Comparison of ENCODE assay signal across 22 cellular contexts in the genomic region with DNA sequence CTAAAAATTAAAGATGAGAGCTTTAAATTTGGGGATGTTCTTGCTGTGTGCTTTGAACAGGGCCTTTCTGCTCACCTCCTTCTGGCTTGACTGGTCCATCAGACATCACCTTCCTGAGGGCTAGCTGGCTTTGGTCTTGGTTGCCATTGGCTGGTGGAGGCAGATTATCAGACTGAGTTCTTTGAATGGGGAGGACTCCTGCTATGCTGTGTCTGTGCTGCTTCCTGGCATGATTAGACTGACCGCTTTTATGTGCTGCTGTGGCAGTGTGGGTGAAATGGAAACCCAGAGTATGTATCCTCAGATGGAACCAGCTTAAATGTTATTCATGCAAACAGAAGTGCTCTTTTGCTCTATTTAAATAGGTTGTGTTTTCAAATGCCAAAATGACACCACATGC.
DNase-seq lines count a peak whose midpoint lies in the region; ATAC-seq, FAIRE-seq and TF ChIP-seq lines count a peak whose summit lies in the region.
"Had no signal": no experiment of that assay in that cellular context is flagged by ENCODE, and none has a peak within 500 bp of the region (broad histone marks: within the 10 kb centered on the region; RNA-seq: fewer than 3 reads in every experiment).

No MANE protein-coding gene starts in this region.

- H3K9me3 Mint-ChIP-seq in WTC11 = peaks cover 3% of the 10 kb centered on the region
- H3K9me3 Mint-ChIP-seq: CD4-positive, alpha-beta T cell had no signal

- peak; percentile 32 for FAIRE-seq in urothelium cell line (lab: Jason Lieb, UNC)
- FAIRE-seq: A204.1, D721Med, GM12878, H1 had no signal

- no peak overlapping the region for H3K4me3 Mint-ChIP-seq in WTC11
- H3K4me3 Mint-ChIP-seq: B cell; CD14-positive monocyte; CD4-positive, alpha-beta T cell; CD8-positive, alpha-beta memory T cell had no signal

- CTCF ChIA-PET in WTC11 (lab: Charles Lee) = interaction anchor here (2.2 kb wide), 1 partner anchor 10 kb away, joined by 11 read pairs; no protein-coding TSS in a partner anchor

- no peak for TF ChIP-seq POLR2A in erythroblast (IDR thresholded peaks at IDR 0.05; ENCODE audit: low read length)

- TF ChIP-seq CTCF in WTC11 (IDR thresholded peaks at IDR 0.05) = no peak

- peak; percentile 40 for DNase-seq in NCI-H69 (lab: John Stamatoyannopoulos, UW)
- DNase-seq in WTC11 (ENCODE audit: low spot score) = no peak
- peak; percentile 16 for DNase-seq in iPS-NIHi7 (ENCODE audit: extremely low spot score)
- DNase-seq in urothelium cell line (ENCODE audit: low spot score) = no peak
- DNase-seq in erythroblast (lab: John Stamatoyannopoulos, UW) = no peak
- DNase-seq: CD4-positive, alpha-beta T cell; CD8-positive, alpha-beta memory T cell; DMS 273 treated with DMSO at 0.1 percent for 48 hours; DMS79; EL; GDM1; GM23248; H7; HCEC 1CT had no signal

- no peaks in the 10 kb centered on the region for H3K27me3 Mint-ChIP-seq in WTC11 (ENCODE audit: low read depth)
- H3K27me3 Mint-ChIP-seq: B cell; CD4-positive, alpha-beta T cell had no signal

- H3K4me1 Mint-ChIP-seq in WTC11 = peaks cover 59% of the 10 kb centered on the region
- H3K4me1 Mint-ChIP-seq: B cell; CD14-positive monocyte; CD8-positive, alpha-beta memory T cell had no signal

- no peaks in the 10 kb centered on the region for H3K36me3 Mint-ChIP-seq in WTC11
- H3K36me3 Mint-ChIP-seq: CD14-positive monocyte; CD8-positive, alpha-beta memory T cell had no signal

- no peak overlapping the region; the same call in 1 of the 2 replicates for H3K27ac Mint-ChIP-seq in WTC11
- H3K27ac Mint-ChIP-seq: B cell; CD14-positive monocyte; CD4-positive, alpha-beta T cell; CD8-positive, alpha-beta memory T cell had no signal

- ATAC-seq in WTC11 = peak; percentile 72
- no peak for ATAC-seq in GM21529 (IDR thresholded peaks at IDR 0.05; ENCODE audit: unreplicated experiment)
- ATAC-seq in GM21717 (IDR thresholded peaks at IDR 0.05; ENCODE audit: unreplicated experiment) = no peak
- ATAC-seq: GM12878 had no signal

- POLR2A ChIA-PET in WTC11 (lab: Charles Lee) = no interaction called here

TF ChIP-seq in WTC11, 78 proteins besides CTCF, POLR2A, EP300 and RAD21:
- TF ChIP-seq, protein P1, sequence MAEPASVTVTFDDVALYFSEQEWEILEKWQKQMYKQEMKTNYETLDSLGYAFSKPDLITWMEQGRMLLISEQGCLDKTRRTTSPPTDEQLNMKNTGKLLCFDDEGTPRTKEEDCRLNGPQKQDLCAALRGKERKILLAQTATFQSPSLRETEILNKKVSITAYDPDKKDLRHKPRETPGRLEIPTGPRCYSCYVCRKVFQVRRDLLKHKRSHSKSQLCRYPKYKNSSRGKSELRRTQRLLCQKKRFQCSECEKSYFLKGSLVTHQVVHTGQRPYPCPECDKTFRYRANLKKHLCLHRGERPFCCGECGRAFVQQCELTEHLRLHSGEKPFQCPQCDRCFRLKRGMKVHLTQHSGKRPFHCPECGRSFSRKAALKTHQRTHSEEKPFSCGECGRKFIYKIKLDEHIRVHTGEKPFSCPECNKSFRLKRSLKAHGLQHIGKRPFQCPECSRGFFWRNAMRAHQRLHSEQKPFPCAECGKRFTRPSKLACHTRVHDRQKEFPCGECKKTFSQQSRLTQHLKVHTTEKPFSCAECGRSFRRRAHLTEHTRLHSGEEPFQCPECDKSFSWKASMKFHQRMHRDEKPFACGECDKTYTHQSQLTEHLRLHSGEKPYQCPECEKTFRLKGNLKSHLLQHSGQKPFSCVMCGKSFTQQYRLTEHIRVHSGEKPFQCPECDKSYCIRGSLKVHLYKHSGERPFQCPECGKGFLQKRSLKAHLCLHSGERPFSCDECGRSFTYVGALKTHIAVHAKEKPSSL (CRISPR knock-in tag; conservative IDR thresholded peaks at IDR 0.05) = no peak
- no peak for TF ChIP-seq SMAD3 (CRISPR knock-in tag; IDR thresholded peaks at IDR 0.05; ENCODE audit: borderline replicate concordance)
- no peak for TF ChIP-seq TEAD4 (CRISPR knock-in tag; IDR thresholded peaks at IDR 0.05)
- TF ChIP-seq, protein P2, sequence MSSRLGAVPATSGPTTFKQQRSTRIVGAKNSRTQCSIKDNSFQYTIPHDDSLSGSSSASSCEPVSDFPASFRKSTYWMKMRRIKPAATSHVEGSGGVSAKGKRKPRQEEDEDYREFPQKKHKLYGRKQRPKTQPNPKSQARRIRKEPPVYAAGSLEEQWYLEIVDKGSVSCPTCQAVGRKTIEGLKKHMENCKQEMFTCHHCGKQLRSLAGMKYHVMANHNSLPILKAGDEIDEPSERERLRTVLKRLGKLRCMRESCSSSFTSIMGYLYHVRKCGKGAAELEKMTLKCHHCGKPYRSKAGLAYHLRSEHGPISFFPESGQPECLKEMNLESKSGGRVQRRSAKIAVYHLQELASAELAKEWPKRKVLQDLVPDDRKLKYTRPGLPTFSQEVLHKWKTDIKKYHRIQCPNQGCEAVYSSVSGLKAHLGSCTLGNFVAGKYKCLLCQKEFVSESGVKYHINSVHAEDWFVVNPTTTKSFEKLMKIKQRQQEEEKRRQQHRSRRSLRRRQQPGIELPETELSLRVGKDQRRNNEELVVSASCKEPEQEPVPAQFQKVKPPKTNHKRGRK (CRISPR knock-in tag; IDR thresholded peaks at IDR 0.05; ENCODE audit: borderline replicate concordance) = no peak
- TF ChIP-seq, protein P3, sequence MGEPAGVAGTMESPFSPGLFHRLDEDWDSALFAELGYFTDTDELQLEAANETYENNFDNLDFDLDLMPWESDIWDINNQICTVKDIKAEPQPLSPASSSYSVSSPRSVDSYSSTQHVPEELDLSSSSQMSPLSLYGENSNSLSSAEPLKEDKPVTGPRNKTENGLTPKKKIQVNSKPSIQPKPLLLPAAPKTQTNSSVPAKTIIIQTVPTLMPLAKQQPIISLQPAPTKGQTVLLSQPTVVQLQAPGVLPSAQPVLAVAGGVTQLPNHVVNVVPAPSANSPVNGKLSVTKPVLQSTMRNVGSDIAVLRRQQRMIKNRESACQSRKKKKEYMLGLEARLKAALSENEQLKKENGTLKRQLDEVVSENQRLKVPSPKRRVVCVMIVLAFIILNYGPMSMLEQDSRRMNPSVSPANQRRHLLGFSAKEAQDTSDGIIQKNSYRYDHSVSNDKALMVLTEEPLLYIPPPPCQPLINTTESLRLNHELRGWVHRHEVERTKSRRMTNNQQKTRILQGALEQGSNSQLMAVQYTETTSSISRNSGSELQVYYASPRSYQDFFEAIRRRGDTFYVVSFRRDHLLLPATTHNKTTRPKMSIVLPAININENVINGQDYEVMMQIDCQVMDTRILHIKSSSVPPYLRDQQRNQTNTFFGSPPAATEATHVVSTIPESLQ (CRISPR knock-in tag; IDR thresholded peaks at IDR 0.05) = no peak
- TF ChIP-seq GTF2I (CRISPR knock-in tag; conservative IDR thresholded peaks at IDR 0.05) = no peak
- TF ChIP-seq SMAD4 (CRISPR knock-in tag; IDR thresholded peaks at IDR 0.05) = no peak
- TF ChIP-seq NR3C1 (CRISPR knock-in tag; conservative IDR thresholded peaks at IDR 0.05; ENCODE audit: low read depth) = no peak
- TF ChIP-seq MXD4 (CRISPR knock-in tag; IDR thresholded peaks at IDR 0.05; ENCODE audit: borderline replicate concordance) = no peak
- TF ChIP-seq CREM (CRISPR knock-in tag; IDR thresholded peaks at IDR 0.05) = no peak
TF ChIP-seq in WTC11: peak in this region for 0.

Comparison
In these comparisons a context has a peak if more than half of its experiments do, and no peak if none do; other contexts are left out.
1. DNase-seq: peak in NCI-H69 (single experiment) and iPS-NIHi7 (single experiment); none in WTC11 (single experiment), urothelium cell line (single experiment) and erythroblast (0 of 2).